ENCODE assay signal across 9 cellular contexts in genomic region chr14:61568572-61569011, GRCh38.
A peak's percentile ranks its signal among the peaks of the same experiment; 100 is the strongest.
DNase-seq lines count a peak whose midpoint lies in the region; ATAC-seq and TF ChIP-seq lines count a peak whose summit lies in the region.
"Had no signal": no experiment of that assay in that cellular context is flagged by ENCODE, and none has a peak within 500 bp of the region (broad histone marks: within the 10 kb centered on the region; RNA-seq: fewer than 3 reads in every experiment).

No MANE protein-coding gene starts in this region.

- DNase-seq in NCI-H510A treated with DMSO at 0.1 percent for 48 hours (lab: John Stamatoyannopoulos, UW) (peak; percentile 43), HPDE6-E6E7 (ENCODE audit: extremely low spot score) (no peak), NCI-H1105 treated with DMSO at 0.1 percent for 48 hours (lab: John Stamatoyannopoulos, UW) (no peak)
- DNase-seq in activated naive CD4-positive, alpha-beta T cell treated with anti-CD3 and anti-CD28 coated beads for 36 hours: peak; percentile 71
- peak; percentile 73 for DNase-seq in stimulated activated CD4-positive, alpha-beta T cell treated with anti-CD3 and anti-CD28 coated beads, Interleukin-2, amount 100 ng/mL, for 4 hours (ENCODE audit: low read depth)

- peaks cover 6% of the 10 kb centered on the region for H3K9me3 Mint-ChIP-seq in activated naive CD4-positive, alpha-beta T cell treated with anti-CD3 and anti-CD28 coated beads for 36 hours

- TF ChIP-seq POLR2A in GM18526 (IDR thresholded peaks at IDR 0.05; ENCODE audit: extremely low read depth, insufficient read length): peak; percentile 19

- H3K36me3 Mint-ChIP-seq in activated naive CD4-positive, alpha-beta T cell treated with anti-CD3 and anti-CD28 coated beads for 36 hours (ENCODE audit: low read depth): peaks cover 3% of the 10 kb centered on the region
- H3K36me3 Mint-ChIP-seq: brain had no signal

- peak overlapping the region; percentile 73 for H3K4me3 Mint-ChIP-seq in activated naive CD4-positive, alpha-beta T cell treated with anti-CD3 and anti-CD28 coated beads for 36 hours

- H3K4me1 Mint-ChIP-seq in activated naive CD4-positive, alpha-beta T cell treated with anti-CD3 and anti-CD28 coated beads for 36 hours (ENCODE audit: low read depth): peaks cover 87% of the 10 kb centered on the region

- ATAC-seq in HG02840 (IDR thresholded peaks at IDR 0.05; ENCODE audit: low FRiP score, unreplicated experiment): peak; percentile 82

- no peaks in the 10 kb centered on the region for H3K27me3 Mint-ChIP-seq in activated naive CD4-positive, alpha-beta T cell treated with anti-CD3 and anti-CD28 coated beads for 36 hours (ENCODE audit: low read depth)

- H3K27ac Mint-ChIP-seq in activated naive CD4-positive, alpha-beta T cell treated with anti-CD3 and anti-CD28 coated beads for 36 hours: peak overlapping the region; percentile 91

- intact Hi-C loops in activated naive CD4-positive, alpha-beta T cell treated with anti-CD3 and anti-CD28 coated beads for 36 hours (cut with micrococcal nuclease): loop anchor here (1.0 to 10.0 kb wide), 6 partner anchors 31 to 266 kb away; partner anchors contain the start of gene HIF1A

- CTCF ChIA-PET in activated naive CD4-positive, alpha-beta T cell treated with anti-CD3 and anti-CD28 coated beads for 36 hours (lab: Charles Lee): interaction anchor here (1.1 to 1.8 kb wide), 4 partner anchors 12 to 269 kb away, joined by 3 to 8 read pairs (median 4); no protein-coding TSS in a partner anchor

- H3K4me3 ChIP-seq in iPS-11a (ENCODE audit: low read depth, low read length): peak overlapping the region; percentile 29

Comparison
In these comparisons a context has a peak if more than half of its experiments do, and no peak if none do; other contexts are left out.
1. DNase-seq: peak in NCI-H510A treated with DMSO at 0.1 percent for 48 hours (single experiment), activated naive CD4-positive, alpha-beta T cell treated with anti-CD3 and anti-CD28 coated beads for 36 hours (single experiment) and stimulated activated CD4-positive, alpha-beta T cell treated with anti-CD3 and anti-CD28 coated beads, Interleukin-2, amount 100 ng/mL, for 4 hours (single experiment); none in HPDE6-E6E7 (single experiment) and NCI-H1105 treated with DMSO at 0.1 percent for 48 hours (single experiment).